ENCODE assay signal across 11 cellular contexts in the genomic region with DNA sequence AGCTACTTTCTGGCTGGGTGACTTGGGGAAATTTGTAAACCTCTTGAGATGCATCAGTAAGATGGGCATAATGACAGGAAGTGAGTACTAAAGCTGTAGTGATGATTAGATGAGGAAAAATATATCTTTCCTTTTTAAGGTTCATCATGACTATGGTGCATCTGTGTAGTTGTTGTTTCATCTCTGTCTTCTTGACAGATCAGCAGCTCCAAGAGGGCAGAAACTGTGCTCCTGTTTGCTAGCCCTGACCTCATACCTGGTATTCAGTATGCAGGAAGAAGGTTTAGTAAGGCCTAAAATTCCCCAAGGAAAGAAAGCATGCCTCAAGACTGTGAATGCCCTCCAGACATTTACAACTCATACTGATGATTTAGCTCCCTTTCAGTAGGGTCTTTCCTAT.
"Had no signal": no experiment of that assay in that cellular context is flagged by ENCODE, and none has a peak within 500 bp of the region (broad histone marks: within the 10 kb centered on the region; RNA-seq: fewer than 3 reads in every experiment).

No MANE protein-coding gene starts in this region.

- H3K4me3 ChIP-seq: ovary, stomach, thoracic aorta had no signal

- ATAC-seq: effector memory CD8-positive, alpha-beta T cell; left ventricle myocardium superior had no signal

- DNase-seq: activated CD4-positive, alpha-beta T cell treated with anti-CD3 and anti-CD28 coated beads for 4 hours; activated naive CD4-positive, alpha-beta T cell treated with anti-CD3 and anti-CD28 coated beads for 36 hours; effector memory CD8-positive, alpha-beta T cell; islet precursor cell; left ventricle myocardium superior; ovary; stimulated activated CD4-positive, alpha-beta T cell treated with anti-CD3 and anti-CD28 coated beads, Interleukin-15, amount 100 ng/mL, for 24 hours; stimulated activated CD4-positive, alpha-beta T cell treated with anti-CD3 and anti-CD28 coated beads, Interleukin-4, amount 100 ng/mL, for 4 hours; stomach; T-helper 9 cell had no signal

- H3K36me3 ChIP-seq: ovary, stomach, thoracic aorta had no signal

- H3K27ac ChIP-seq: ovary, stomach, thoracic aorta had no signal

- H3K9me3 ChIP-seq: ovary, stomach, thoracic aorta had no signal

- H3K27me3 ChIP-seq: ovary, stomach had no signal
